In the genomic region with DNA sequence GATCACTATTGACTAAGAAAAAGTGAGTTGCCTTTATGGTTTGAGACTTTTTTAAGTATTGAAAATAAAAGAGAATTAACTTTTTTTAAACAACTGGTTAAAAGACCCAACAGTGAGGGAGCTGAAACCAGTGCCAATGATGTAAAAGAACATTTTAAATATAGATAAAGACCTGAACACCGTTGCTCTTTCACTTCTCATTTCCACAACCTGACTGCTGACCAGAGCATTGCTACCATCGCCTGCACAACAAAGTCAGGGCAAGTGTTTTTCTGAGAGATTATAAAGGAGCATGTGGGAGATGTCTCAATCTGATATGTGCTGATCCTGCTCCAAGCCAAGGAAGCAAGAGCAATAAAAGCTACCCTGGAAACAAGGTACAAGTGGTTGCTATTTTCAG, we compare ENCODE assay signal across 12 cellular contexts. TPM values are rescaled to one million over a fixed set of nuclear protein-coding genes. Genes with fewer than 3 reads are reported as not detected.
DNase-seq lines count a peak whose midpoint lies in the region; ATAC-seq and TF ChIP-seq lines count a peak whose summit lies in the region.
"Had no signal": no experiment of that assay in that cellular context is flagged by ENCODE, and none has a peak within 500 bp of the region (broad histone marks: within the 10 kb centered on the region; RNA-seq: fewer than 3 reads in every experiment).

No MANE protein-coding gene starts in this region.

- H3K27me3 Mint-ChIP-seq in memory B cell, result no peaks in the 10 kb centered on the region
- no peaks in the 10 kb centered on the region for H3K27me3 Mint-ChIP-seq in Calu3 (ENCODE audit: unreplicated experiment)
- no peaks in the 10 kb centered on the region for H3K27me3 Mint-ChIP-seq in naive thymus-derived CD4-positive, alpha-beta T cell

- H3K27ac Mint-ChIP-seq in memory B cell (no peak overlapping the region), Calu3 (ENCODE audit: unreplicated experiment) (no peak overlapping the region)
- H3K27ac Mint-ChIP-seq in naive thymus-derived CD4-positive, alpha-beta T cell, result no peak overlapping the region
- H3K27ac Mint-ChIP-seq: T-helper 2 cell treated with Interferon-gamma antibody and Interleukin-4, amounts not matched to agents 5 μg/mL and 100 μg/mL, for 36 hours had no signal

- no peak overlapping the region for H3K27ac ChIP-seq in naive thymus-derived CD4-positive, alpha-beta T cell (ENCODE audit: low read depth, low read length)
- H3K27ac ChIP-seq: heart left ventricle had no signal

- H3K4me1 Mint-ChIP-seq in memory B cell (peaks cover 25% of the 10 kb centered on the region), Calu3 (ENCODE audit: low read depth, unreplicated experiment) (no peaks in the 10 kb centered on the region)
- peaks cover 4 to 36% (median 16%) of the 10 kb centered on the region in 7 donors for H3K4me1 Mint-ChIP-seq in naive thymus-derived CD4-positive, alpha-beta T cell

- H3K36me3 Mint-ChIP-seq in memory B cell, result peaks cover 5% of the 10 kb centered on the region
- H3K36me3 Mint-ChIP-seq in Calu3 (ENCODE audit: insufficient read depth, unreplicated experiment), result no peaks in the 10 kb centered on the region
- H3K36me3 Mint-ChIP-seq in naive thymus-derived CD4-positive, alpha-beta T cell, result peaks cover 0 to 35% (median 0%) of the 10 kb centered on the region in 5 donors

- no peak overlapping the region for H3K4me3 ChIP-seq in naive thymus-derived CD4-positive, alpha-beta T cell (ENCODE audit: low read length)
- H3K4me3 ChIP-seq: heart left ventricle had no signal

- no peak for TF ChIP-seq CTCF in Calu3 (IDR thresholded peaks at IDR 0.05; ENCODE audit: unreplicated experiment)

- H3K4me3 Mint-ChIP-seq in memory B cell (no peak overlapping the region), Calu3 (ENCODE audit: low read depth, unreplicated experiment) (no peak overlapping the region)
- H3K4me3 Mint-ChIP-seq in naive thymus-derived CD4-positive, alpha-beta T cell, result no peak overlapping the region

- H3K9me3 Mint-ChIP-seq in memory B cell (no peaks in the 10 kb centered on the region), Calu3 (ENCODE audit: low read depth, unreplicated experiment) (no peaks in the 10 kb centered on the region)
- no peaks in the 10 kb centered on the region for H3K9me3 Mint-ChIP-seq in naive thymus-derived CD4-positive, alpha-beta T cell
- H3K9me3 Mint-ChIP-seq: activated T-cell treated with anti-CD3 and anti-CD28 coated beads, Interleukin-2, amount 50 U/mL, for 72 hours; T-helper 2 cell treated with Interferon-gamma antibody and Interleukin-4, amounts not matched to agents 5 μg/mL and 100 μg/mL, for 36 hours had no signal

- intact Hi-C loops in Calu3 (cut with micrococcal nuclease; ENCODE audit: unreplicated experiment), result no loop called here
- intact Hi-C loops in naive thymus-derived CD4-positive, alpha-beta T cell (cut with micrococcal nuclease), result no loop called here

- CTCF ChIA-PET in Calu3 (lab: Charles Lee), result interaction anchor here (0.7 kb wide), 1 partner anchor 17 kb away, joined by 3 read pairs; no protein-coding TSS in a partner anchor
- CTCF ChIA-PET in naive thymus-derived CD4-positive, alpha-beta T cell (lab: Charles Lee), result no interaction called here

- H3K9me3 ChIP-seq in naive thymus-derived CD4-positive, alpha-beta T cell (ENCODE audit: control insufficient read depth in 2 of 3, low read length in 3 of 3), result no peaks in the 10 kb centered on the region
- H3K9me3 ChIP-seq: heart left ventricle had no signal

- POLR2A ChIA-PET in naive thymus-derived CD4-positive, alpha-beta T cell (lab: Charles Lee), result no interaction called here

- ATAC-seq in GM18909 (IDR thresholded peaks at IDR 0.05; ENCODE audit: poor library complexity, unreplicated experiment), result peak; percentile 86
- peak; percentile 79 for ATAC-seq in GM21737 (IDR thresholded peaks at IDR 0.05; ENCODE audit: unreplicated experiment)
- ATAC-seq in HG03378 (IDR thresholded peaks at IDR 0.05; ENCODE audit: unreplicated experiment), result peak; percentile 89
- ATAC-seq in memory B cell (ENCODE audit: low read depth), result peak; percentile 62
- ATAC-seq in naive thymus-derived CD4-positive, alpha-beta T cell, result no peak
- ATAC-seq: heart left ventricle had no signal

- no peaks in the 10 kb centered on the region for H3K36me3 ChIP-seq in naive thymus-derived CD4-positive, alpha-beta T cell (ENCODE audit: control insufficient read depth in 2 of 3, insufficient read depth in 3 of 3, low read length in 3 of 3)
- H3K36me3 ChIP-seq: heart left ventricle had no signal

- peaks cover 0 to 13% of the 10 kb centered on the region in 2 donors for H3K4me1 ChIP-seq in naive thymus-derived CD4-positive, alpha-beta T cell (ENCODE audit: control insufficient read depth in 2 of 2, insufficient read depth in 2 of 2, low read length in 2 of 2)

- H3K27me3 ChIP-seq in naive thymus-derived CD4-positive, alpha-beta T cell (ENCODE audit: control insufficient read depth in 2 of 2, insufficient read depth in 2 of 2, low read length in 2 of 2), result no peaks in the 10 kb centered on the region
- H3K27me3 ChIP-seq: heart left ventricle had no signal

- no TSS peak for BruUV-seq in Calu3 (replicated peaks; lab: Mats Ljungman, UMichigan)

- no peak for DNase-seq in memory B cell (ENCODE audit: low spot score in 2 of 2)
- DNase-seq in stimulated activated CD4-positive, alpha-beta T cell treated with anti-CD3 and anti-CD28 coated beads, Interleukin-4, amount 100 ng/mL, for 4 hours, result no peak
- DNase-seq in Calu3, result no peak
- DNase-seq in naive thymus-derived CD4-positive, alpha-beta T cell, result no peak
- DNase-seq: activated T-cell treated with anti-CD3 and anti-CD28 coated beads, Interleukin-2, amount 50 U/mL, for 72 hours; EL; heart left ventricle; stimulated activated CD4-positive, alpha-beta T cell treated with anti-CD3 and anti-CD28 coated beads, Interleukin-12 subunit alpha, Interleukin-12 subunit beta, amount 100 ng/mL, for 4 hours had no signal

RNA-seq across cellular contexts. Expression of a gene that starts 34.7 kb away (rescaled TPM):
- total RNA-seq in Calu3 (2022), result 28.6 and 38.8 TPM in 2 replicates
- total RNA-seq in naive thymus-derived CD4-positive, alpha-beta T cell, result 10 to 100 TPM in 4 of 5 experiments, 1 to 10 TPM in 1; 9.7 to 20.8 (median 16.5) TPM
- polyA plus RNA-seq in naive thymus-derived CD4-positive, alpha-beta T cell, result 10 to 100 TPM; 11.9 to 78.0 TPM
